Comparison of ENCODE assay signal across 24 cellular contexts in genomic region chr15:83935774-83936173, GRCh38.
A peak's percentile ranks its signal among the peaks of the same experiment; 100 is the strongest.
DNase-seq lines count a peak whose midpoint lies in the region; ATAC-seq, FAIRE-seq and TF ChIP-seq lines count a peak whose summit lies in the region.
"Had no signal": no experiment of that assay in that cellular context is flagged by ENCODE, and none has a peak within 500 bp of the region (broad histone marks: within the 10 kb centered on the region; RNA-seq: fewer than 3 reads in every experiment).

No MANE protein-coding gene starts in this region.

- no peak overlapping the region for H2AK9ac ChIP-seq in IMR-90 (replicated peaks; ENCODE audit: low read depth, low read length, poor library complexity)

- H3K23me2 ChIP-seq in H1 (ENCODE audit: low read depth, low read length) = no peaks in the 10 kb centered on the region

- no peaks in the 10 kb centered on the region for H3K4me1 ChIP-seq in IMR-90 (ENCODE audit: control insufficient read depth, insufficient read depth, low read length)
- no peaks in the 10 kb centered on the region for H3K4me1 ChIP-seq in H1 (replicated peaks in 1 of 4; ENCODE audit: control insufficient read depth in 3 of 4, insufficient read depth in 4 of 4, low read length in 3 of 4)
- H3K4me1 ChIP-seq in kidney (ENCODE audit: control insufficient read depth in 1 of 2, insufficient read depth in 1 of 2, low read depth in 1 of 2, low read length in 2 of 2) = no peaks in the 10 kb centered on the region
- H3K4me1 ChIP-seq: BE2C had no signal

- ATAC-seq in IMR-90 (ENCODE audit: low read depth) = no peak
- ATAC-seq: HCT116 had no signal

- H3K27me3 ChIP-seq in IMR-90 (ENCODE audit: control insufficient read depth, insufficient read depth, low read length) (no peaks in the 10 kb centered on the region), H1 (replicated peaks in 1 of 4; ENCODE audit: control insufficient read depth in 3 of 4, extremely low read depth in 1 of 4, insufficient read depth in 3 of 4, low read length in 3 of 4) (no peaks in the 10 kb centered on the region)
- H3K27me3 ChIP-seq: BE2C had no signal

- H4K20me1 ChIP-seq in IMR-90 (ENCODE audit: insufficient read depth, low read length) = no peaks in the 10 kb centered on the region
- no peaks in the 10 kb centered on the region for H4K20me1 ChIP-seq in H1 (replicated peaks in 1 of 2; ENCODE audit: control insufficient read depth in 1 of 2, insufficient read depth in 2 of 2, low read length in 2 of 2)

- H2AFZ ChIP-seq in IMR-90 (replicated peaks; ENCODE audit: low read length, poor library complexity) (no peak overlapping the region), H1 (ENCODE audit: low read length) (no peak overlapping the region)
- H2AFZ ChIP-seq: GM23248 had no signal

- H2BK120ac ChIP-seq in IMR-90 (ENCODE audit: low read depth, low read length) (no peak overlapping the region), H1 (replicated peaks; ENCODE audit: low read depth, low read length) (no peak overlapping the region)

- no peak for DNase-seq in IMR-90
- no peak for DNase-seq in H1 (ENCODE audit: low read depth in 1 of 2, low spot score in 2 of 2)
- no peak for DNase-seq in kidney
- DNase-seq in activated T-cell treated with anti-CD3 and anti-CD28 coated beads, Interleukin-2, amount 50 U/mL, for 48 hours = no peak
- no peak for DNase-seq in SW480 (ENCODE audit: low spot score)
- no peak for DNase-seq in glomerular visceral epithelial cell (ENCODE audit: extremely low spot score)
- DNase-seq in hypothalamus (lab: John Stamatoyannopoulos, UW) = no peak
- DNase-seq: 8988T; ACHN; BE2C; C1 segment of cervical spinal cord; CD4-positive, CD25-positive, alpha-beta regulatory T cell; CD8-positive, alpha-beta memory T cell; COR-L47; GDM1; GM23248; HFFc6 had no signal

- H3K14ac ChIP-seq in IMR-90 (replicated peaks; ENCODE audit: low read depth, low read length) = no peak overlapping the region
- no peak overlapping the region for H3K14ac ChIP-seq in H1 (ENCODE audit: insufficient read length)

- CTCF ChIA-PET in IMR-90 (lab: Yijun Ruan, JAX) = no interaction called here
- CTCF ChIA-PET in H1 (lab: Charles Lee; ENCODE audit: partially characterized antibody) = no interaction called here

- dilution Hi-C loops in IMR-90 (cut with HindIII; ENCODE audit: low sequenced_read_pairs, unreplicated experiment) = no loop called here

- H3K27ac ChIP-seq in IMR-90 (ENCODE audit: insufficient read depth, low read length) (no peak overlapping the region), H1 (ENCODE audit: low read depth, low read length) (no peak overlapping the region), kidney (ENCODE audit: low read depth in 2 of 2, low read length in 2 of 2) (no peak overlapping the region)
- H3K27ac ChIP-seq: GM23248, HL-60 had no signal

- H4K8ac ChIP-seq in IMR-90 (ENCODE audit: low read depth in 2 of 2, low read length in 2 of 2) (no peak overlapping the region), H1 (ENCODE audit: extremely low read depth, insufficient read depth, low read length) (no peak overlapping the region)

- H3K79me2 ChIP-seq in H1 (ENCODE audit: control insufficient read depth in 1 of 2, insufficient read depth in 2 of 2, low read length in 2 of 2) = no peaks in the 10 kb centered on the region

- TF ChIP-seq CTCF in IMR-90 (conservative IDR thresholded peaks at IDR 0.05; ENCODE audit: low read depth, low read length) (no peak), H1 (IDR thresholded peaks at IDR 0.05; ENCODE audit: control extremely low read depth in 1 of 3, insufficient read depth in 1 of 3, low read depth in 1 of 3, low read length in 3 of 3) (no peak), kidney (IDR thresholded peaks at IDR 0.05; ENCODE audit: borderline replicate concordance, extremely low read depth, insufficient read depth) (no peak)

- no peak overlapping the region for H2BK20ac ChIP-seq in IMR-90 (ENCODE audit: low read depth, low read length)
- H2BK20ac ChIP-seq in H1 (ENCODE audit: low read length) = no peak overlapping the region

- H2BK12ac ChIP-seq in H1 (ENCODE audit: low read depth, low read length) = no peak overlapping the region

- TF ChIP-seq POLR2A in IMR-90 (IDR thresholded peaks at IDR 0.05; ENCODE audit: low read depth, low read length) (no peak), H1 (IDR thresholded peaks at IDR 0.05; ENCODE audit: control extremely low read depth in 1 of 2, low read depth in 2 of 2, low read length in 2 of 2) (no peak)

- H3K9ac ChIP-seq in IMR-90 (ENCODE audit: low read depth, low read length) (no peak overlapping the region), H1 (replicated peaks in 1 of 4; ENCODE audit: extremely low read depth in 1 of 4, low read depth in 3 of 4, low read length in 3 of 4) (no peak overlapping the region), kidney (ENCODE audit: low read length in 2 of 2) (no peak overlapping the region)
- H3K9ac ChIP-seq: GM23248 had no signal

- no peak overlapping the region for H3K18ac ChIP-seq in IMR-90 (ENCODE audit: low read depth, low read length)
- no peak overlapping the region for H3K18ac ChIP-seq in H1 (ENCODE audit: extremely low read depth, low read length)

- TF ChIP-seq RAD21 in IMR-90 (IDR thresholded peaks at IDR 0.05; ENCODE audit: low read length) (no peak), H1 (IDR thresholded peaks at IDR 0.05 in 1 of 2, conservative IDR thresholded peaks at IDR 0.05 in 1 of 2; ENCODE audit: low read depth in 2 of 2, low read length in 2 of 2) (no peak)

- H2BK5ac ChIP-seq in IMR-90 (ENCODE audit: low read depth, low read length, poor library complexity, severe bottlenecking) = no peak overlapping the region
- H2BK5ac ChIP-seq in H1 (ENCODE audit: low read depth, low read length) = no peak overlapping the region

- no peak overlapping the region for H4K91ac ChIP-seq in IMR-90 (ENCODE audit: insufficient read depth, low read depth, low read length)
- H4K91ac ChIP-seq in H1 (replicated peaks; ENCODE audit: insufficient read length, low read length) = no peak overlapping the region

- intact Hi-C loops in IMR-90 (cut with micrococcal nuclease) (no loop called here), kidney (cut with DNase I) (no loop called here)

- POLR2A ChIA-PET in IMR-90 (lab: Charles Lee; ENCODE audit: unreplicated experiment) = no interaction called here
- POLR2A ChIA-PET in H1 (lab: Charles Lee; ENCODE audit: partially characterized antibody) = no interaction called here

- no CpG with 5 or more reads among the region's 1 CpG for WGBS in IMR-90 (ENCODE audit: extremely low coverage in 2 of 2, insufficient read length in 1 of 2), 2 experiments
- WGBS in H1 (ENCODE audit: extremely low coverage in 1 of 2, insufficient coverage in 1 of 2, insufficient read length in 1 of 2, insufficient replicate concordance in 2 of 2, low coverage in 1 of 2, low lambda C conversion rate in 2 of 2, missing lambda C conversion rate in 1 of 2), 2 experiments = 86% methylated on average over 1 of the region's 1 CpG; no CpG with 5 or more reads in 1 of the 2 experiments

- FAIRE-seq in A204.1 (lab: Jason Lieb, UNC) (peak; percentile 67), H1 (lab: Jason Lieb, UNC) (no peak), kidney (lab: Jason Lieb, UNC) (peak; percentile 54)
- FAIRE-seq: D721Med, GM12892, GM18507, H54 had no signal

- H2BK15ac ChIP-seq in IMR-90 (ENCODE audit: low read depth, low read length) (no peak overlapping the region), H1 (ENCODE audit: low read length) (no peak overlapping the region)

- H3K56ac ChIP-seq in IMR-90 (ENCODE audit: extremely low read depth, insufficient read depth, low read length) (no peak overlapping the region), H1 (replicated peaks; ENCODE audit: insufficient read length, low read depth, low read length) (no peak overlapping the region)

- no peak overlapping the region for H3K23ac ChIP-seq in IMR-90 (ENCODE audit: low read depth, low read length)
- H3K23ac ChIP-seq in H1 (ENCODE audit: insufficient read length) = no peak overlapping the region

- H3K4ac ChIP-seq in IMR-90 (ENCODE audit: low read depth, low read length) (no peak overlapping the region), H1 (replicated peaks; ENCODE audit: insufficient read length, low read depth, low read length) (no peak overlapping the region)

- no peak overlapping the region for H4K5ac ChIP-seq in IMR-90 (ENCODE audit: low read depth, low read length)
- H4K5ac ChIP-seq in H1 (ENCODE audit: insufficient read length, low read depth, low read length) = no peak overlapping the region

- H3K36me3 ChIP-seq in IMR-90 (ENCODE audit: control insufficient read depth, insufficient read depth, low read length) (no peaks in the 10 kb centered on the region), H1 (ENCODE audit: control insufficient read depth in 2 of 4, insufficient read depth in 4 of 4, low read length in 3 of 4) (no peaks in the 10 kb centered on the region), kidney (ENCODE audit: control insufficient read depth in 1 of 2, insufficient read depth in 2 of 2, low read length in 2 of 2) (no peaks in the 10 kb centered on the region)
- H3K36me3 ChIP-seq: BE2C had no signal

- in situ Hi-C loops in IMR-90 (cut with MboI; ENCODE audit: low sequenced_read_pairs) = no loop called here

- BruUV-seq in IMR-90 (replicated peaks; lab: Mats Ljungman, UMichigan) = no TSS peak

- no peaks in the 10 kb centered on the region for H3K9me1 ChIP-seq in IMR-90 (ENCODE audit: insufficient read depth, low read length)

- H2AK5ac ChIP-seq in IMR-90 (ENCODE audit: low read depth, low read length) = no peak overlapping the region
- H2AK5ac ChIP-seq in H1 (ENCODE audit: low read depth, low read length) = no peak overlapping the region

- H3K9me3 ChIP-seq in IMR-90 (ENCODE audit: control insufficient read depth, insufficient read depth, low read length) (peaks cover 4% of the 10 kb centered on the region; the same call in 1 of the 2 replicates), H1 (ENCODE audit: insufficient read depth in 2 of 2, low read depth in 1 of 2, low read length in 1 of 2) (peaks cover 7 to 16% of the 10 kb centered on the region in 2 experiments), kidney (ENCODE audit: control insufficient read depth in 1 of 2, low read length in 2 of 2) (no peaks in the 10 kb centered on the region)
- H3K9me3 ChIP-seq: BE2C had no signal

- H3K4me3 ChIP-seq in IMR-90 (ENCODE audit: insufficient read depth, low read depth, low read length) = no peak overlapping the region
- H3K4me3 ChIP-seq in H1 (ENCODE audit: extremely low read depth in 1 of 4, insufficient read depth in 2 of 4, low read depth in 3 of 4, low read length in 4 of 4) = no peak overlapping the region
- no peak overlapping the region for H3K4me3 ChIP-seq in kidney (ENCODE audit: low read length in 2 of 2)
- H3K4me3 ChIP-seq: GM23248 had no signal

- H3K4me2 ChIP-seq in IMR-90 (ENCODE audit: low read depth, low read length) (no peak overlapping the region), H1 (ENCODE audit: insufficient read depth in 1 of 2, low read depth in 2 of 2, low read length in 2 of 2) (no peak overlapping the region)

- H3K79me1 ChIP-seq in IMR-90 (ENCODE audit: low read depth in 1 of 2, low read length in 2 of 2) = no peaks in the 10 kb centered on the region
- no peaks in the 10 kb centered on the region for H3K79me1 ChIP-seq in H1 (ENCODE audit: low read depth, low read length)

- TF ChIP-seq EP300 in H1 (IDR thresholded peaks at IDR 0.05; ENCODE audit: borderline replicate concordance in 1 of 2, low read depth in 2 of 2, low read length in 2 of 2) = no peak

TF ChIP-seq in IMR-90, 13 proteins besides CTCF, POLR2A, EP300 and RAD21 (continues in another document):
- no peak for TF ChIP-seq SMC3 (IDR thresholded peaks at IDR 0.05; ENCODE audit: low read depth, low read length)
